ENCODE assay signal across 9 cellular contexts in genomic region chr10:70513848-70514309, GRCh38. TPM values are rescaled to one million over a fixed set of nuclear protein-coding genes. Genes with fewer than 3 reads are reported as not detected.
A peak's percentile ranks its signal among the peaks of the same experiment; 100 is the strongest.
DNase-seq lines count a peak whose midpoint lies in the region; TF ChIP-seq lines count a peak whose summit lies in the region.
"Had no signal": no experiment of that assay in that cellular context is flagged by ENCODE, and none has a peak within 500 bp of the region (broad histone marks: within the 10 kb centered on the region; RNA-seq: fewer than 3 reads in every experiment).

No MANE protein-coding gene starts in this region.

- no peak overlapping the region for H4K5ac ChIP-seq in H9 (ENCODE audit: insufficient read length, low read depth, low read length)

- peak; percentile 67; the same call in 1 of the 2 replicates for TF ChIP-seq EP300 in Ishikawa (IDR thresholded peaks at IDR 0.05; ENCODE audit: borderline replicate concordance)

- H3K4me2 ChIP-seq in H9 (ENCODE audit: insufficient read depth, insufficient read length, low read length) = no peak overlapping the region

- H3T11ph ChIP-seq in H9 (ENCODE audit: low read length) = no peak overlapping the region

- H3K27me3 Mint-ChIP-seq in H9 (ENCODE audit: low read depth) = no peaks in the 10 kb centered on the region

- no peak overlapping the region for H2BK20ac ChIP-seq in H9 (ENCODE audit: low read depth, low read length, poor library complexity, severe bottlenecking)

- H3K9me3 Mint-ChIP-seq in H9 = no peaks in the 10 kb centered on the region
- H3K9me3 Mint-ChIP-seq: natural killer cell had no signal

- H3K4ac ChIP-seq in H9 (ENCODE audit: low read depth, low read length) = no peak overlapping the region

- H2BK5ac ChIP-seq in H9 (ENCODE audit: insufficient read length, low read length) = no peak overlapping the region

- no peaks in the 10 kb centered on the region for H3K36me3 Mint-ChIP-seq in H9 (ENCODE audit: insufficient read depth in 1 of 3, low read depth in 3 of 3)
- H3K36me3 Mint-ChIP-seq: natural killer cell had no signal

- no peaks in the 10 kb centered on the region for H3K27me3 ChIP-seq in H9 (ENCODE audit: insufficient read depth, low read length)

- H3K14ac ChIP-seq in H9 (ENCODE audit: insufficient read depth, low read length) = peak overlapping the region; percentile 61; the same call in 1 of the 2 replicates

- H3K23me2 ChIP-seq in H9 (ENCODE audit: insufficient read length, low read depth, low read length, poor library complexity, severe bottlenecking) = no peaks in the 10 kb centered on the region

- no peaks in the 10 kb centered on the region for H3K9me3 ChIP-seq in H9 (ENCODE audit: control insufficient read depth, low read depth, low read length)

- H3K9ac ChIP-seq in H9 (ENCODE audit: extremely low read depth, insufficient read length, low read length) = no peak overlapping the region

- H4K20me1 ChIP-seq in H9 (ENCODE audit: control insufficient read depth, insufficient read depth, insufficient read length) = no peaks in the 10 kb centered on the region

- H3K79me1 ChIP-seq in H9 (ENCODE audit: insufficient read depth, low read depth, low read length, poor library complexity, severe bottlenecking) = no peaks in the 10 kb centered on the region

- no peak overlapping the region for H3K23ac ChIP-seq in H9 (ENCODE audit: insufficient read length, low read depth, low read length)

- no peak overlapping the region for H3K27ac ChIP-seq in H9 (ENCODE audit: insufficient read length, low read depth, low read length)

- no peak overlapping the region for H2AFZ ChIP-seq in H9 (ENCODE audit: low read length)

- no peak overlapping the region for H3K4me3 Mint-ChIP-seq in H9
- H3K4me3 Mint-ChIP-seq: natural killer cell had no signal

- no peak overlapping the region for H4K91ac ChIP-seq in H9 (ENCODE audit: insufficient read length, low read depth, low read length)

- peak overlapping the region in 1 of 3 experiments; percentile 90; a peak in 3 of 7 replicates for H3K27ac Mint-ChIP-seq in H9
- H3K27ac Mint-ChIP-seq: natural killer cell had no signal

- no peak for TF ChIP-seq RAD21 in Ishikawa (IDR thresholded peaks at IDR 0.05; ENCODE audit: low read depth)

- TF ChIP-seq CTCF in H9 (conservative IDR thresholded peaks at IDR 0.05) = no peak

- H3K79me2 ChIP-seq in H9 (ENCODE audit: insufficient read depth, low read length) = peaks cover 2% of the 10 kb centered on the region; the same call in 1 of the 2 replicates

- H3K4me1 ChIP-seq in H9 (ENCODE audit: insufficient read depth, low read length) = peaks cover 4% of the 10 kb centered on the region; the same call in 1 of the 2 replicates

- no peak overlapping the region for H2BK15ac ChIP-seq in H9 (ENCODE audit: low read depth, low read length)

- H4K8ac ChIP-seq in H9 (replicated peaks; ENCODE audit: insufficient read length, low read depth, low read length) = no peak overlapping the region

- H3K18ac ChIP-seq in H9 (ENCODE audit: insufficient read length, low read depth, low read length) = peak overlapping the region; percentile 27

- DNase-seq in activated CD4-positive, alpha-beta T cell treated with anti-CD3 and anti-CD28 coated beads for 4 hours = peak; percentile 9 to 26
- no peak for DNase-seq in activated CD4-positive, alpha-beta T cell treated with anti-CD3 and anti-CD28 coated beads for 1 hour
- DNase-seq in H9 (no peak), KG1 (lab: John Stamatoyannopoulos, UW) (no peak), NCI-H2107 (lab: John Stamatoyannopoulos, UW) (no peak), HK-2 (ENCODE audit: unreplicated experiment) (no peak)
- DNase-seq in stimulated activated CD8-positive, alpha-beta memory T cell treated with anti-CD3 and anti-CD28 coated beads, Interleukin-15, amount 100 ng/mL, for 48 hours (ENCODE audit: low read depth in 2 of 2) = peak; percentile 15 to 23
- DNase-seq: natural killer cell had no signal

- H2BK12ac ChIP-seq in H9 (ENCODE audit: insufficient read length, low read depth, low read length) = no peak overlapping the region

- no peak overlapping the region for H3K56ac ChIP-seq in H9 (ENCODE audit: insufficient read length, low read depth, low read length)

- H3K4me1 Mint-ChIP-seq in H9 = peaks cover 38 to 42% of the 10 kb centered on the region in 2 experiments

- WGBS in H9 (ENCODE audit: extremely low coverage, insufficient read length, low lambda C conversion rate) = no CpG with 5 or more reads among the region's 14 CpGs

- H2BK120ac ChIP-seq in H9 (ENCODE audit: low read depth, low read length, poor library complexity, severe bottlenecking) = no peak overlapping the region

- no peak overlapping the region for H2AK5ac ChIP-seq in H9 (ENCODE audit: insufficient read length, low read length)

TF ChIP-seq in Ishikawa, 13 proteins besides CTCF, POLR2A, EP300 and RAD21:
- TF ChIP-seq CREB1 (IDR thresholded peaks at IDR 0.05; ENCODE audit: low read depth) (no peak), MAX (IDR thresholded peaks at IDR 0.05) (peak; percentile 53), EGR1 (IDR thresholded peaks at IDR 0.05) (no peak), TEAD4 (IDR thresholded peaks at IDR 0.05) (no peak), CEBPB (IDR thresholded peaks at IDR 0.05) (no peak), ZBTB7A (IDR thresholded peaks at IDR 0.05; ENCODE audit: low read depth) (0 out of 2 replicates have a peak, but pooled peaks have one; percentile 35), REST (IDR thresholded peaks at IDR 0.05; ENCODE audit: low read depth) (no peak), NFIC (IDR thresholded peaks at IDR 0.05) (peak; percentile 84), TAF1 (IDR thresholded peaks at IDR 0.05; ENCODE audit: low read depth) (no peak), YY1 (IDR thresholded peaks at IDR 0.05; ENCODE audit: low read depth) (peak; percentile 38; the same call in 1 of the 2 replicates), USF1 (IDR thresholded peaks at IDR 0.05) (no peak), TCF12 (IDR thresholded peaks at IDR 0.05; ENCODE audit: low read depth) (peak; percentile 9; the same call in 1 of the 2 replicates), FOXM1 (IDR thresholded peaks at IDR 0.05; ENCODE audit: borderline replicate concordance, low read depth) (no peak)

RNA-seq across cellular contexts. Expression of gene PALD1, which starts 35.3 kb away (rescaled TPM):
- 21.1 and 21.6 TPM in 2 replicates for total RNA-seq in H9 (2021)

Comparison
In these comparisons a context has a peak if more than half of its experiments do, and no peak if none do; other contexts are left out.
1. DNase-seq: peak in activated CD4-positive, alpha-beta T cell treated with anti-CD3 and anti-CD28 coated beads for 4 hours (2 of 2) and stimulated activated CD8-positive, alpha-beta memory T cell treated with anti-CD3 and anti-CD28 coated beads, Interleukin-15, amount 100 ng/mL, for 48 hours (2 of 2); none in activated CD4-positive, alpha-beta T cell treated with anti-CD3 and anti-CD28 coated beads for 1 hour (single experiment), H9 (single experiment), KG1 (single experiment), NCI-H2107 (single experiment) and HK-2 (single experiment).